41 cellular contexts compared by ENCODE assay signal in the genomic region with DNA sequence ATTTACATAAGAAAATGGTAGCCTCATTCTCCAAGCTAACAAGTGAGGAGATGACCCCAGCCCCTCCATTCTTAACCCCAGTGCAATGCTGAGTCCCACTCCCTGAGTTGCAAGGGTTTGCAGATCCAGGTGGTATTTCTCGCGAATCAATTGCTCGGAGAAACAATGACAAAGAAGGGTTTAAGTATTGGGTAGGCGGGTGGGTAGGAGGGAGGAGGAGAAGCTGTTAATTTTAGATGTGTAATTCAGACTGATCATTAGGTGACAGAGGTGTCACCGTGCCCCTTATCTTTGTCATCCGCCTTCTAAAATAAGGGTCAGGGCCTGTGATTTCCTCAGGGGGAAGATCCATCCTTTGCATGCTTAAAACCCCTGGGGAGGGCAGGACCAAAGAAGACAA. TPM values are rescaled to one million over a fixed set of nuclear protein-coding genes. Genes with fewer than 3 reads are reported as not detected.
"Had no signal": no experiment of that assay in that cellular context is flagged by ENCODE, and none has a peak within 500 bp of the region (broad histone marks: within the 10 kb centered on the region; RNA-seq: fewer than 3 reads in every experiment).

No MANE protein-coding gene starts in this region.

- H3K27me3 Mint-ChIP-seq: activated naive CD4-positive, alpha-beta T cell treated with anti-CD3 and anti-CD28 coated beads, Interleukin-2, amount 10 ng/mL, durations not matched to agents 7 days and 5 days; activated naive CD8-positive, alpha-beta T cell treated with anti-CD3 and anti-CD28 coated beads, Interleukin-2, amount 10 ng/mL, durations not matched to agents 7 days and 5 days; activated T-cell treated with anti-CD3 and anti-CD28 coated beads, Interleukin-2, amount 50 U/mL, for 24 hours; central memory CD8-positive, alpha-beta T cell had no signal

- H3K27ac ChIP-seq: adrenal gland, ascending aorta, body of pancreas, brain microvascular endothelial cell, breast epithelium, cardiac muscle cell had no signal

- H3K36me3 ChIP-seq: adrenal gland, ascending aorta, brain microvascular endothelial cell, breast epithelium, cardiac muscle cell had no signal

- H3K27ac Mint-ChIP-seq: activated naive CD4-positive, alpha-beta T cell treated with anti-CD3 and anti-CD28 coated beads for 36 hours; activated naive CD4-positive, alpha-beta T cell treated with anti-CD3 and anti-CD28 coated beads, Interleukin-2, amount 10 ng/mL, durations not matched to agents 7 days and 5 days; activated naive CD4-positive, alpha-beta T cell treated with anti-CD3 and anti-CD28 coated beads, Interleukin-2, amount 50 U/mL, for 24 hours; activated naive CD4-positive, alpha-beta T cell treated with anti-CD3 and anti-CD28 coated beads, Interleukin-2, amount 50 U/mL, for 72 hours; activated naive CD8-positive, alpha-beta T cell; activated naive CD8-positive, alpha-beta T cell treated with anti-CD3 and anti-CD28 coated beads for 36 hours; activated naive CD8-positive, alpha-beta T cell treated with anti-CD3 and anti-CD28 coated beads, Interleukin-2, amount 10 ng/mL, durations not matched to agents 7 days and 5 days; activated naive CD8-positive, alpha-beta T cell treated with anti-CD3 and anti-CD28 coated beads, Interleukin-2, amount 50 U/mL, for 24 hours; activated T-cell treated with anti-CD3 and anti-CD28 coated beads, Interleukin-2, amount 50 U/mL, for 24 hours; activated T-cell treated with anti-CD3 and anti-CD28 coated beads, Interleukin-2, amount 50 U/mL, for 72 hours; activated T-helper 1 cell treated with anti-CD3 and anti-CD28 coated beads, Interleukin-12 subunit alpha, Interleukin-12 subunit beta, Interleukin-2, Interleukin-4 antibody, amounts not matched to agents 30 ng/mL and 10 ng/mL and 1 ng/mL, durations not matched to agents 14 hours and 24 hours and 36 hours; activated T-helper 17 cell treated with anti-CD3 and anti-CD28 coated beads, Interleukin-2, amount 50 U/mL, for 72 hours; activated T-helper 2 cell treated with anti-CD3 and anti-CD28 coated beads, Interferon-gamma antibody, Interleukin-2, Interleukin-4, amounts not matched to agents 10 μg/mL and 5 μg/mL and 100 μg/mL, durations not matched to agents 14 hours and 24 hours and 36 hours; brain had no signal

- H3K4me3 Mint-ChIP-seq: activated naive CD4-positive, alpha-beta T cell treated with anti-CD3 and anti-CD28 coated beads for 36 hours; activated naive CD4-positive, alpha-beta T cell treated with anti-CD3 and anti-CD28 coated beads, Interleukin-2, amount 10 ng/mL, durations not matched to agents 7 days and 5 days; activated naive CD4-positive, alpha-beta T cell treated with anti-CD3 and anti-CD28 coated beads, Interleukin-2, amount 50 U/mL, for 24 hours; activated naive CD8-positive, alpha-beta T cell; activated naive CD8-positive, alpha-beta T cell treated with anti-CD3 and anti-CD28 coated beads for 36 hours; activated naive CD8-positive, alpha-beta T cell treated with anti-CD3 and anti-CD28 coated beads, Interleukin-2, amount 10 ng/mL, durations not matched to agents 7 days and 5 days; activated naive CD8-positive, alpha-beta T cell treated with anti-CD3 and anti-CD28 coated beads, Interleukin-2, amount 50 U/mL, for 24 hours; activated T-cell treated with anti-CD3 and anti-CD28 coated beads, Interleukin-2, amount 50 U/mL, for 24 hours; activated T-cell treated with anti-CD3 and anti-CD28 coated beads, Interleukin-2, amount 50 U/mL, for 4 hours; activated T-cell treated with anti-CD3 and anti-CD28 coated beads, Interleukin-2, amount 50 U/mL, for 72 hours; activated T-helper 1 cell treated with anti-CD3 and anti-CD28 coated beads, Interleukin-12 subunit alpha, Interleukin-12 subunit beta, Interleukin-2, Interleukin-4 antibody, amounts not matched to agents 30 ng/mL and 10 ng/mL and 1 ng/mL, durations not matched to agents 14 hours and 24 hours and 36 hours; activated T-helper 17 cell treated with anti-CD3 and anti-CD28 coated beads, Interleukin-2, amount 50 U/mL, for 72 hours; brain; central memory CD8-positive, alpha-beta T cell had no signal

- H3K36me3 Mint-ChIP-seq: activated naive CD4-positive, alpha-beta T cell treated with anti-CD3 and anti-CD28 coated beads, Interleukin-2, amount 10 ng/mL, durations not matched to agents 7 days and 5 days; activated naive CD4-positive, alpha-beta T cell treated with anti-CD3 and anti-CD28 coated beads, Interleukin-2, amount 50 U/mL, for 24 hours; activated naive CD4-positive, alpha-beta T cell treated with anti-CD3 and anti-CD28 coated beads, Interleukin-2, amount 50 U/mL, for 72 hours; activated naive CD8-positive, alpha-beta T cell; activated naive CD8-positive, alpha-beta T cell treated with anti-CD3 and anti-CD28 coated beads for 36 hours; activated naive CD8-positive, alpha-beta T cell treated with anti-CD3 and anti-CD28 coated beads, Interleukin-2, amount 10 ng/mL, durations not matched to agents 7 days and 5 days; brain had no signal

- H3K4me3 ChIP-seq: adrenal gland, ascending aorta, body of pancreas, breast epithelium, cardiac muscle cell had no signal

- H3K9me3 Mint-ChIP-seq: activated naive CD4-positive, alpha-beta T cell treated with anti-CD3 and anti-CD28 coated beads for 36 hours; activated naive CD4-positive, alpha-beta T cell treated with anti-CD3 and anti-CD28 coated beads, Interleukin-2, amount 10 ng/mL, durations not matched to agents 7 days and 5 days; activated naive CD4-positive, alpha-beta T cell treated with anti-CD3 and anti-CD28 coated beads, Interleukin-2, amount 50 U/mL, for 24 hours; activated naive CD4-positive, alpha-beta T cell treated with anti-CD3 and anti-CD28 coated beads, Interleukin-2, amount 50 U/mL, for 72 hours; activated naive CD8-positive, alpha-beta T cell treated with anti-CD3 and anti-CD28 coated beads for 36 hours; activated naive CD8-positive, alpha-beta T cell treated with anti-CD3 and anti-CD28 coated beads, Interleukin-2, amount 10 ng/mL, durations not matched to agents 7 days and 5 days; activated naive CD8-positive, alpha-beta T cell treated with anti-CD3 and anti-CD28 coated beads, Interleukin-2, amount 50 U/mL, for 24 hours; activated T-cell treated with anti-CD3 and anti-CD28 coated beads, Interleukin-2, amount 50 U/mL, for 24 hours; activated T-cell treated with anti-CD3 and anti-CD28 coated beads, Interleukin-2, amount 50 U/mL, for 4 hours; activated T-cell treated with anti-CD3 and anti-CD28 coated beads, Interleukin-2, amount 50 U/mL, for 72 hours; activated T-helper 1 cell treated with anti-CD3 and anti-CD28 coated beads, Interleukin-12 subunit alpha, Interleukin-12 subunit beta, Interleukin-2, Interleukin-4 antibody, amounts not matched to agents 30 ng/mL and 10 ng/mL and 1 ng/mL, durations not matched to agents 14 hours and 24 hours and 36 hours; activated T-helper 17 cell treated with anti-CD3 and anti-CD28 coated beads, Interleukin-2, amount 50 U/mL, for 72 hours; activated T-helper 2 cell treated with anti-CD3 and anti-CD28 coated beads, Interferon-gamma antibody, Interleukin-2, Interleukin-4, amounts not matched to agents 10 μg/mL and 5 μg/mL and 100 μg/mL, durations not matched to agents 14 hours and 24 hours and 36 hours; central memory CD8-positive, alpha-beta T cell had no signal

- H3K4me1 ChIP-seq: adrenal gland, body of pancreas, breast epithelium had no signal

- H3K4me1 Mint-ChIP-seq: activated naive CD4-positive, alpha-beta T cell treated with anti-CD3 and anti-CD28 coated beads, Interleukin-2, amount 10 ng/mL, durations not matched to agents 7 days and 5 days; activated naive CD4-positive, alpha-beta T cell treated with anti-CD3 and anti-CD28 coated beads, Interleukin-2, amount 50 U/mL, for 24 hours; activated naive CD8-positive, alpha-beta T cell treated with anti-CD3 and anti-CD28 coated beads for 36 hours; activated naive CD8-positive, alpha-beta T cell treated with anti-CD3 and anti-CD28 coated beads, Interleukin-2, amount 10 ng/mL, durations not matched to agents 7 days and 5 days; activated naive CD8-positive, alpha-beta T cell treated with anti-CD3 and anti-CD28 coated beads, Interleukin-2, amount 50 U/mL, for 24 hours; activated T-helper 17 cell treated with anti-CD3 and anti-CD28 coated beads, Interleukin-2, amount 50 U/mL, for 72 hours; central memory CD8-positive, alpha-beta T cell had no signal

- DNase-seq: activated effector memory CD4-positive, alpha-beta T cell treated with anti-CD3 and anti-CD28 coated beads, Interleukin-2, amount 50 U/mL, for 16 hours; activated effector memory CD4-positive, alpha-beta T cell treated with Interleukin-2 at 50 U/mL for 16 hours; activated gamma-delta T cell; activated gamma-delta T cell treated with Interleukin-2 at 50 U/mL for 16 hours; activated naive CD4-positive, alpha-beta T cell; activated naive CD4-positive, alpha-beta T cell treated with anti-CD3 and anti-CD28 coated beads for 36 hours; activated naive CD4-positive, alpha-beta T cell treated with anti-CD3 and anti-CD28 coated beads, Interleukin-2, amount 10 ng/mL, durations not matched to agents 7 days and 5 days; activated naive CD4-positive, alpha-beta T cell treated with anti-CD3 and anti-CD28 coated beads, Interleukin-2, amount 50 U/mL, for 16 hours; activated naive CD4-positive, alpha-beta T cell treated with Interleukin-2 at 50 U/mL for 16 hours; activated naive CD8-positive, alpha-beta T cell treated with anti-CD3 and anti-CD28 coated beads for 36 hours; activated naive CD8-positive, alpha-beta T cell treated with anti-CD3 and anti-CD28 coated beads, Interleukin-2, amount 10 ng/mL, durations not matched to agents 7 days and 5 days; activated naive CD8-positive, alpha-beta T cell treated with anti-CD3 and anti-CD28 coated beads, Interleukin-2, amount 50 U/mL, for 24 hours; activated T-cell treated with anti-CD3 and anti-CD28 coated beads, Interleukin-2, amount 50 U/mL, for 24 hours; activated T-cell treated with anti-CD3 and anti-CD28 coated beads, Interleukin-2, amount 50 U/mL, for 4 hours; activated T-cell treated with anti-CD3 and anti-CD28 coated beads, Interleukin-2, amount 50 U/mL, for 48 hours; activated T-cell treated with anti-CD3 and anti-CD28 coated beads, Interleukin-2, amount 50 U/mL, for 72 hours; adrenal gland; amniotic stem cell; amygdala; anterior cingulate cortex; aorta; body of pancreas; brain microvascular endothelial cell; central memory CD4-positive, alpha-beta T cell; cerebellar nuclear complex had no signal

- H3K27me3 ChIP-seq: adrenal gland, ascending aorta, body of pancreas, brain microvascular endothelial cell, breast epithelium, cardiac muscle cell had no signal

- ATAC-seq: activated naive CD4-positive, alpha-beta T cell treated with anti-CD3 and anti-CD28 coated beads, Interleukin-2, amount 50 U/mL, for 72 hours; activated naive CD8-positive, alpha-beta T cell treated with anti-CD3 and anti-CD28 coated beads, Interleukin-2, amount 50 U/mL, for 24 hours; activated T-cell treated with anti-CD3 and anti-CD28 coated beads, Interleukin-2, amount 50 U/mL, for 4 hours; activated T-cell treated with anti-CD3 and anti-CD28 coated beads, Interleukin-2, amount 50 U/mL, for 72 hours; activated T-helper 17 cell treated with anti-CD3 and anti-CD28 coated beads, Interleukin-2, amount 50 U/mL, for 72 hours; body of pancreas had no signal

RNA-seq across cellular contexts. Expression of gene SH3RF2, which starts 17.0 kb away (rescaled TPM):
- total RNA-seq: activated naive CD4-positive, alpha-beta T cell treated with anti-CD3 and anti-CD28 coated beads for 36 hours; activated naive CD4-positive, alpha-beta T cell treated with anti-CD3 and anti-CD28 coated beads, Interleukin-2, amount 50 U/mL, for 72 hours; activated naive CD8-positive, alpha-beta T cell treated with anti-CD3 and anti-CD28 coated beads for 36 hours; activated naive CD8-positive, alpha-beta T cell treated with anti-CD3 and anti-CD28 coated beads, Interleukin-2, amount 10 ng/mL, durations not matched to agents 7 days and 5 days had no signal

RNA-seq across cellular contexts. Expression of gene GRXCR2, which starts 46.6 kb away (rescaled TPM):
- total RNA-seq: activated naive CD4-positive, alpha-beta T cell treated with anti-CD3 and anti-CD28 coated beads for 36 hours; activated naive CD4-positive, alpha-beta T cell treated with anti-CD3 and anti-CD28 coated beads, Interleukin-2, amount 50 U/mL, for 72 hours; activated naive CD8-positive, alpha-beta T cell treated with anti-CD3 and anti-CD28 coated beads for 36 hours; activated naive CD8-positive, alpha-beta T cell treated with anti-CD3 and anti-CD28 coated beads, Interleukin-2, amount 10 ng/mL, durations not matched to agents 7 days and 5 days; activated T-cell treated with anti-CD3 and anti-CD28 coated beads, Interleukin-2, amount 50 U/mL, for 4 hours; activated T-cell treated with anti-CD3 and anti-CD28 coated beads, Interleukin-2, amount 50 U/mL, for 72 hours; activated T-helper 1 cell treated with anti-CD3 and anti-CD28 coated beads, Interleukin-12 subunit alpha, Interleukin-12 subunit beta, Interleukin-2, Interleukin-4 antibody, amounts not matched to agents 30 ng/mL and 10 ng/mL and 1 ng/mL, durations not matched to agents 14 hours and 24 hours and 36 hours; activated T-helper 17 cell treated with anti-CD3 and anti-CD28 coated beads, Interleukin-2, amount 50 U/mL, for 72 hours; activated T-helper 2 cell treated with anti-CD3 and anti-CD28 coated beads, Interferon-gamma antibody, Interleukin-2, Interleukin-4, amounts not matched to agents 10 μg/mL and 5 μg/mL and 100 μg/mL, durations not matched to agents 14 hours and 24 hours and 36 hours; adrenal gland; aorta; ascending aorta; astrocyte; body of pancreas; bronchial epithelial cell; cardiac muscle cell; cerebellum; chondrocyte had no signal
- polyA plus RNA-seq: adipose tissue, adrenal gland, aorta, cardiac muscle cell had no signal
